8 cellular contexts compared by ENCODE assay signal in the genomic region with DNA sequence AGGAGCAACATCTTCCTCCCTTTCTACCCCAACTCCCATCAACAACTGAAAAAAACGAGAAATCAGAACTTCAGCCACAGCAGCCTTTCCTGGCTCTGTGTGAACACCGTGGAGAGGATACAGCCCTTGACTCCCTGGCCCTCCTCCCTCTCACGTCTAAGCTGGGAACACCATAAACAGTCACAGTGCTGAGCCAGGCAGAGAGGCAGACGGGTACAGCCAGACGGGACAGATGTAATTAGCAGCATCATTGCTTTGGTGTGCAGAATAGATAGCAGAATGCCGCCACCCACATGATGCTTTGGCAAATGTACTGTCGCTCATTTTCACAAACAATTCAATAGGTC.
DNase-seq lines count a peak whose midpoint lies in the region; ATAC-seq, FAIRE-seq and TF ChIP-seq lines count a peak whose summit lies in the region.

No MANE protein-coding gene starts in this region.

- WGBS in pancreas, 2 donors = 39 to 40% methylated on average over 7 of the region's 7 CpGs
- 41% methylated on average over 7 of the region's 7 CpGs for WGBS in esophagus muscularis mucosa

- no peak for TF ChIP-seq CTCF in chondrocyte (IDR thresholded peaks at IDR 0.05)
- no peak for TF ChIP-seq CTCF in pancreas (IDR thresholded peaks at IDR 0.05)
- TF ChIP-seq CTCF in esophagus muscularis mucosa (IDR thresholded peaks at IDR 0.05) = no peak

- CTCF ChIA-PET in activated naive CD4-positive, alpha-beta T cell treated with anti-CD3 and anti-CD28 coated beads for 36 hours (lab: Charles Lee) = interaction anchor here (0.6 to 6.3 kb wide), 6 partner anchors 9 to 55 kb away, joined by 3 to 39 read pairs (median 3); no protein-coding TSS in a partner anchor

- intact Hi-C loops in activated naive CD4-positive, alpha-beta T cell treated with anti-CD3 and anti-CD28 coated beads for 36 hours (cut with micrococcal nuclease) = no loop called here
- intact Hi-C loops in pancreas (cut with DNase I) = no loop called here
- intact Hi-C loops in esophagus muscularis mucosa (cut with DNase I) = no loop called here

- no peak for DNase-seq in activated naive CD4-positive, alpha-beta T cell treated with anti-CD3 and anti-CD28 coated beads for 36 hours
- no peak for DNase-seq in activated naive CD4-positive, alpha-beta T cell (lab: John Stamatoyannopoulos, UW)
- DNase-seq in NCI-H69 (lab: John Stamatoyannopoulos, UW) (peak; percentile 14), chondrocyte (ENCODE audit: low spot score) (peak; percentile 29), pancreas (no peak), esophagus muscularis mucosa (ENCODE audit: extremely low spot score) (no peak)
- no peak for DNase-seq in stimulated activated naive CD8-positive, alpha-beta T cell treated with anti-CD3 and anti-CD28 coated beads, Interleukin-15, amount 100 ng/mL, for 72 hours

- H3K4me1 ChIP-seq in pancreas (no peaks in the 10 kb centered on the region), esophagus muscularis mucosa (peaks cover 0 to 14% (median 5%) of the 10 kb centered on the region in 4 donors)

- H3K27me3 ChIP-seq in pancreas = no peaks in the 10 kb centered on the region
- no peaks in the 10 kb centered on the region for H3K27me3 ChIP-seq in esophagus muscularis mucosa

- TF ChIP-seq POLR2A in esophagus muscularis mucosa (IDR thresholded peaks at IDR 0.05; ENCODE audit: low read depth) = no peak

- no peaks in the 10 kb centered on the region for H3K9me3 ChIP-seq in pancreas
- H3K9me3 ChIP-seq in esophagus muscularis mucosa = no peaks in the 10 kb centered on the region

- peaks cover 29% of the 10 kb centered on the region for H3K4me1 Mint-ChIP-seq in activated naive CD4-positive, alpha-beta T cell treated with anti-CD3 and anti-CD28 coated beads for 36 hours (ENCODE audit: low read depth)
- peaks cover 6% of the 10 kb centered on the region for H3K4me1 Mint-ChIP-seq in chondrocyte (ENCODE audit: low read depth)
- peaks cover 36% of the 10 kb centered on the region for H3K4me1 Mint-ChIP-seq in stimulated activated naive CD8-positive, alpha-beta T cell treated with anti-CD3 and anti-CD28 coated beads, Interleukin-15, amount 100 ng/mL, for 72 hours

- no peaks in the 10 kb centered on the region for H3K36me3 Mint-ChIP-seq in activated naive CD4-positive, alpha-beta T cell treated with anti-CD3 and anti-CD28 coated beads for 36 hours (ENCODE audit: low read depth)
- H3K36me3 Mint-ChIP-seq in chondrocyte (ENCODE audit: low read depth) = peaks cover 3% of the 10 kb centered on the region

- no peak for ATAC-seq in stimulated activated naive CD8-positive, alpha-beta T cell treated with anti-CD3 and anti-CD28 coated beads, Interleukin-15, amount 100 ng/mL, for 72 hours
- ATAC-seq in pancreas (no peak), HG03139 (IDR thresholded peaks at IDR 0.05; ENCODE audit: unreplicated experiment) (no peak)

- H3K36me3 ChIP-seq in pancreas (no peaks in the 10 kb centered on the region), esophagus muscularis mucosa (no peaks in the 10 kb centered on the region)

- H3K4me3 ChIP-seq in pancreas = no peak overlapping the region
- H3K4me3 ChIP-seq in esophagus muscularis mucosa = no peak overlapping the region

- peaks cover under 1% of the 10 kb centered on the region for H3K9me3 Mint-ChIP-seq in activated naive CD4-positive, alpha-beta T cell treated with anti-CD3 and anti-CD28 coated beads for 36 hours
- no peaks in the 10 kb centered on the region for H3K9me3 Mint-ChIP-seq in chondrocyte (ENCODE audit: low read depth)
- peaks cover 1 to 2% of the 10 kb centered on the region in 2 donors for H3K9me3 Mint-ChIP-seq in stimulated activated naive CD8-positive, alpha-beta T cell treated with anti-CD3 and anti-CD28 coated beads, Interleukin-15, amount 100 ng/mL, for 72 hours

- no peaks in the 10 kb centered on the region for H3K27me3 Mint-ChIP-seq in activated naive CD4-positive, alpha-beta T cell treated with anti-CD3 and anti-CD28 coated beads for 36 hours (ENCODE audit: low read depth)
- peaks cover 42% of the 10 kb centered on the region for H3K27me3 Mint-ChIP-seq in chondrocyte (ENCODE audit: low read depth)
- H3K27me3 Mint-ChIP-seq in stimulated activated naive CD8-positive, alpha-beta T cell treated with anti-CD3 and anti-CD28 coated beads, Interleukin-15, amount 100 ng/mL, for 72 hours = no peaks in the 10 kb centered on the region

- no peak for FAIRE-seq in pancreas (lab: Jason Lieb, UNC)

- no peak overlapping the region for H3K27ac ChIP-seq in pancreas
- no peak overlapping the region for H3K27ac ChIP-seq in esophagus muscularis mucosa (replicated peaks in 1 of 4)

- H3K27ac Mint-ChIP-seq in activated naive CD4-positive, alpha-beta T cell treated with anti-CD3 and anti-CD28 coated beads for 36 hours = peak overlapping the region; percentile 14
- H3K27ac Mint-ChIP-seq in chondrocyte (ENCODE audit: unreplicated experiment) = no peak overlapping the region
- H3K27ac Mint-ChIP-seq in stimulated activated naive CD8-positive, alpha-beta T cell treated with anti-CD3 and anti-CD28 coated beads, Interleukin-15, amount 100 ng/mL, for 72 hours = peak overlapping the region; percentile 69 to 74

- peak overlapping the region; percentile 7 for H3K4me3 Mint-ChIP-seq in activated naive CD4-positive, alpha-beta T cell treated with anti-CD3 and anti-CD28 coated beads for 36 hours
- no peak overlapping the region for H3K4me3 Mint-ChIP-seq in chondrocyte (ENCODE audit: unreplicated experiment)
- H3K4me3 Mint-ChIP-seq in stimulated activated naive CD8-positive, alpha-beta T cell treated with anti-CD3 and anti-CD28 coated beads, Interleukin-15, amount 100 ng/mL, for 72 hours = peak overlapping the region; percentile 77 to 83

- TF ChIP-seq EP300 in esophagus muscularis mucosa (IDR thresholded peaks at IDR 0.05) = no peak

Comparison
In these comparisons a context has a peak if more than half of its experiments do, and no peak if none do; other contexts are left out.
1. DNase-seq: peak in NCI-H69 (single experiment) and chondrocyte (single experiment); none in activated naive CD4-positive, alpha-beta T cell treated with anti-CD3 and anti-CD28 coated beads for 36 hours (single experiment), activated naive CD4-positive, alpha-beta T cell (0 of 4), stimulated activated naive CD8-positive, alpha-beta T cell treated with anti-CD3 and anti-CD28 coated beads, Interleukin-15, amount 100 ng/mL, for 72 hours (0 of 2), pancreas (0 of 6) and esophagus muscularis mucosa (single experiment).